In the genomic region with DNA sequence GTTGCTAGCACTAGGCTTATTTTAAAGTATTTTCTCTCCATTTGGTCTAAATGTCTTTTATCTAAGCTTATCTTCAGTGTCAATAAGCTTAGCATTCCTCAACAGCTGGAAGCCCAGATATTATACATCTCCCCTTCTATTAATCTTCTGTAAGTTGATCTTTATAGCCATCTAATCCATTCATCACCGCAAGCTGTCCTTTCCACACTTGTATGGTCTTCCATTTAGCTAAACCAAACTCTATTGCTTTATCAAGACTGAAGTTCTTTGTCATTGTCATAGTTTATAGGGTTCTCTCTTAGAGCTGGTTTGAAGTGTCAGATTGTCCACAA, we compare ENCODE assay signal across 23 cellular contexts.
DNase-seq lines count a peak whose midpoint lies in the region; ATAC-seq, FAIRE-seq and TF ChIP-seq lines count a peak whose summit lies in the region.
"Had no signal": no experiment of that assay in that cellular context is flagged by ENCODE, and none has a peak within 500 bp of the region (broad histone marks: within the 10 kb centered on the region; RNA-seq: fewer than 3 reads in every experiment).

No MANE protein-coding gene starts in this region.

- H3K36me3 Mint-ChIP-seq in astrocyte (ENCODE audit: low read depth, unreplicated experiment) (no peaks in the 10 kb centered on the region), endodermal cell (ENCODE audit: low read depth) (no peaks in the 10 kb centered on the region)
- H3K36me3 Mint-ChIP-seq: CD8-positive, alpha-beta memory T cell had no signal

- H3K4me3 ChIP-seq in astrocyte (ENCODE audit: insufficient read depth, low read depth, low read length): no peak overlapping the region
- H3K4me3 ChIP-seq in mesendoderm (ENCODE audit: low read length): no peak overlapping the region
- H3K4me3 ChIP-seq in endodermal cell (ENCODE audit: low read length): no peak overlapping the region
- H3K4me3 ChIP-seq: BLaER1 treated with 17β-estradiol and CSF1 and Interleukin-3, amounts not matched to agents 10 nM and 100 nM; GM12878 had no signal

- H3K27me3 Mint-ChIP-seq in astrocyte (ENCODE audit: low read depth, unreplicated experiment) (peaks cover 14% of the 10 kb centered on the region), endodermal cell (ENCODE audit: insufficient read depth) (peaks cover 87% of the 10 kb centered on the region)

- no peak overlapping the region for H2BK15ac ChIP-seq in mesendoderm (replicated peaks; ENCODE audit: low read depth)

- no peak overlapping the region for H4K8ac ChIP-seq in mesendoderm (ENCODE audit: low read depth, low read length)

- no peak overlapping the region for H3K18ac ChIP-seq in mesendoderm (ENCODE audit: low read length)

- H3K4me1 ChIP-seq in astrocyte (ENCODE audit: insufficient read depth, low read length): peaks cover 4% of the 10 kb centered on the region
- peaks cover 9% of the 10 kb centered on the region for H3K4me1 ChIP-seq in mesendoderm (ENCODE audit: control insufficient read depth, low read depth, low read length)
- H3K4me1 ChIP-seq in endodermal cell (ENCODE audit: control insufficient read depth, insufficient read depth, low read length): peaks cover 10% of the 10 kb centered on the region
- H3K4me1 ChIP-seq: BE2C had no signal

- DNase-seq in HEK293T (ENCODE audit: extremely low spot score) (no peak), NCI-H82 (lab: John Stamatoyannopoulos, UW) (peak; percentile 82), astrocyte (ENCODE audit: low read depth) (peak; percentile 23), mesendoderm (peak; percentile 85), ACHN (no peak), endodermal cell (no peak)
- no peak for DNase-seq in stimulated activated CD4-positive, alpha-beta T cell treated with anti-CD3 and anti-CD28 coated beads, Interleukin-4, amount 100 ng/mL, for 1 hour
- DNase-seq: AML-193; BE2C; CD4-positive, alpha-beta T cell; CD8-positive, alpha-beta memory T cell; DMS 273 treated with DMSO at 0.1 percent for 48 hours; DMS79; GDM1; H7; HCEC 1CT; HFFc6 had no signal

- H2BK120ac ChIP-seq in mesendoderm (ENCODE audit: low read depth, low read length): no peak overlapping the region

- no CpG with 5 or more reads among the region's 1 CpG for WGBS in mesendoderm (ENCODE audit: extremely low coverage, insufficient coverage, low lambda C conversion rate)
- 60 to 65% methylated on average over 1 of the region's 1 CpG for WGBS in endodermal cell (ENCODE audit: insufficient coverage in 1 of 2, insufficient read length in 1 of 2), 2 experiments

- ATAC-seq in esophagus mucosa: no peak
- ATAC-seq: GM12878 had no signal

- no peak overlapping the region for H4K5ac ChIP-seq in mesendoderm (ENCODE audit: low read length)

- H3K79me2 ChIP-seq in astrocyte (ENCODE audit: insufficient read depth, low read length): no peaks in the 10 kb centered on the region
- no peaks in the 10 kb centered on the region for H3K79me2 ChIP-seq in mesendoderm (ENCODE audit: control insufficient read depth, insufficient read depth, low read length)

- POLR2A ChIA-PET in HEK293T (lab: Yijun Ruan, JAX): interaction anchor here (1.1 kb wide), 1 partner anchor 107 kb away, joined by 3 read pairs; no protein-coding TSS in a partner anchor

- no peak overlapping the region for H3K9ac ChIP-seq in astrocyte (ENCODE audit: low read length)
- no peak overlapping the region for H3K9ac ChIP-seq in mesendoderm (ENCODE audit: low read length)
- no peak overlapping the region for H3K9ac ChIP-seq in endodermal cell (ENCODE audit: extremely low read depth, low read length, poor library complexity, severe bottlenecking)
- H3K9ac ChIP-seq: BLaER1 treated with 17β-estradiol and CSF1 and Interleukin-3, amounts not matched to agents 10 nM and 100 nM had no signal

- H4K20me1 ChIP-seq in astrocyte (ENCODE audit: insufficient read depth, low read length): no peaks in the 10 kb centered on the region
- H4K20me1 ChIP-seq: BLaER1 treated with 17β-estradiol and CSF1 and Interleukin-3, amounts not matched to agents 10 nM and 100 nM had no signal

- H3K27me3 ChIP-seq in astrocyte (ENCODE audit: insufficient read depth, low read length): peaks cover 5% of the 10 kb centered on the region
- no peaks in the 10 kb centered on the region for H3K27me3 ChIP-seq in mesendoderm (ENCODE audit: insufficient read depth, low read length, poor library complexity)
- peaks cover 98% of the 10 kb centered on the region for H3K27me3 ChIP-seq in endodermal cell (ENCODE audit: control insufficient read depth, insufficient read depth, low read length, poor library complexity, severe bottlenecking)

- FAIRE-seq in astrocyte (lab: Jason Lieb, UNC): no peak
- FAIRE-seq: D721Med, GM12878, H1 had no signal

- H3K36me3 ChIP-seq in astrocyte (ENCODE audit: insufficient read depth, low read length): no peaks in the 10 kb centered on the region
- no peaks in the 10 kb centered on the region for H3K36me3 ChIP-seq in mesendoderm (ENCODE audit: control insufficient read depth, insufficient read depth, low read length)
- no peaks in the 10 kb centered on the region for H3K36me3 ChIP-seq in endodermal cell (ENCODE audit: control insufficient read depth, insufficient read depth, low read length)
- H3K36me3 ChIP-seq: BE2C; BLaER1 treated with 17β-estradiol and CSF1 and Interleukin-3, amounts not matched to agents 10 nM and 100 nM had no signal

- H3K9me3 Mint-ChIP-seq in astrocyte (ENCODE audit: unreplicated experiment) (peaks cover 2% of the 10 kb centered on the region), endodermal cell (no peaks in the 10 kb centered on the region)
- H3K9me3 Mint-ChIP-seq: CD4-positive, alpha-beta T cell; CD8-positive, alpha-beta memory T cell; HFFc6 had no signal

- no peak overlapping the region for H3K27ac ChIP-seq in astrocyte (ENCODE audit: low read depth, low read length)
- no peak overlapping the region for H3K27ac ChIP-seq in mesendoderm (ENCODE audit: low read depth, low read length)
- no peak overlapping the region for H3K27ac ChIP-seq in endodermal cell (ENCODE audit: low read depth, low read length)
- H3K27ac ChIP-seq: BLaER1 treated with 17β-estradiol and CSF1 and Interleukin-3, amounts not matched to agents 10 nM and 100 nM had no signal

- H3K27ac Mint-ChIP-seq in astrocyte (ENCODE audit: unreplicated experiment) (no peak overlapping the region), endodermal cell (no peak overlapping the region)
- H3K27ac Mint-ChIP-seq: CD4-positive, alpha-beta T cell; HFFc6 had no signal

- H3K9me3 ChIP-seq in astrocyte (ENCODE audit: insufficient read depth, low read depth, low read length) (no peaks in the 10 kb centered on the region), endodermal cell (ENCODE audit: control insufficient read depth, low read length) (peaks cover 8% of the 10 kb centered on the region)
- H3K9me3 ChIP-seq: BE2C; BLaER1 treated with 17β-estradiol and CSF1 and Interleukin-3, amounts not matched to agents 10 nM and 100 nM had no signal

- no peak overlapping the region for H2AK5ac ChIP-seq in mesendoderm (ENCODE audit: low read length)

- no peak overlapping the region for H3K23ac ChIP-seq in mesendoderm (ENCODE audit: low read length)

- CTCF ChIA-PET in HEK293T (lab: Yijun Ruan, JAX): interaction anchor here (0.8 kb wide), 1 partner anchor 96 kb away, joined by 4 read pairs; no protein-coding TSS in a partner anchor

- no peak overlapping the region for H3K4ac ChIP-seq in mesendoderm (ENCODE audit: low read depth, low read length)

- H3K4me2 ChIP-seq in astrocyte (ENCODE audit: low read length): no peak overlapping the region
- no peak overlapping the region for H3K4me2 ChIP-seq in mesendoderm (ENCODE audit: low read length)
- H3K4me2 ChIP-seq: BLaER1 treated with 17β-estradiol and CSF1 and Interleukin-3, amounts not matched to agents 10 nM and 100 nM had no signal

- H3K4me1 Mint-ChIP-seq in astrocyte (ENCODE audit: low read depth, unreplicated experiment) (peaks cover 11% of the 10 kb centered on the region), endodermal cell (peaks cover 26% of the 10 kb centered on the region)

- H3K79me1 ChIP-seq in mesendoderm (ENCODE audit: low read length): no peaks in the 10 kb centered on the region

- no peak overlapping the region for H3K4me3 Mint-ChIP-seq in astrocyte (ENCODE audit: unreplicated experiment)
- H3K4me3 Mint-ChIP-seq in endodermal cell: no peak overlapping the region
- H3K4me3 Mint-ChIP-seq: CD14-positive monocyte; CD4-positive, alpha-beta T cell; HFFc6 had no signal

- H2BK5ac ChIP-seq in mesendoderm (ENCODE audit: low read length): no peak overlapping the region

- no peak for TF ChIP-seq CTCF in astrocyte (IDR thresholded peaks at IDR 0.05; ENCODE audit: insufficient read depth, low read depth, low read length)
- TF ChIP-seq CTCF in endodermal cell (conservative IDR thresholded peaks at IDR 0.05): no peak

- in situ Hi-C loops in ACHN (cut with HindIII; ENCODE audit: low pct_ligation_motif_present, low pct_unique_long_range_greater_than_20kb, low sequenced_read_pairs): no loop called here

- H2AFZ ChIP-seq in astrocyte (ENCODE audit: low read depth, low read length): no peak overlapping the region

- no peak overlapping the region for H3K56ac ChIP-seq in mesendoderm (ENCODE audit: low read length)

TF ChIP-seq in HEK293T, 16 proteins besides CTCF, POLR2A, EP300 and RAD21:
- TF ChIP-seq, protein P1, sequence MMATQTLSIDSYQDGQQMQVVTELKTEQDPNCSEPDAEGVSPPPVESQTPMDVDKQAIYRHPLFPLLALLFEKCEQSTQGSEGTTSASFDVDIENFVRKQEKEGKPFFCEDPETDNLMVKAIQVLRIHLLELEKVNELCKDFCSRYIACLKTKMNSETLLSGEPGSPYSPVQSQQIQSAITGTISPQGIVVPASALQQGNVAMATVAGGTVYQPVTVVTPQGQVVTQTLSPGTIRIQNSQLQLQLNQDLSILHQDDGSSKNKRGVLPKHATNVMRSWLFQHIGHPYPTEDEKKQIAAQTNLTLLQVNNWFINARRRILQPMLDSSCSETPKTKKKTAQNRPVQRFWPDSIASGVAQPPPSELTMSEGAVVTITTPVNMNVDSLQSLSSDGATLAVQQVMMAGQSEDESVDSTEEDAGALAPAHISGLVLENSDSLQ (IDR thresholded peaks at IDR 0.05): peak; percentile 72
- TF ChIP-seq ZNF384 (IDR thresholded peaks at IDR 0.05) (no peak), CTBP1 (IDR thresholded peaks at IDR 0.05; ENCODE audit: borderline replicate concordance) (peak; percentile 75; the same call in 1 of the 2 replicates), ARNT (IDR thresholded peaks at IDR 0.05) (no peak)

Comparison
In these comparisons a context has a peak if more than half of its experiments do, and no peak if none do; other contexts are left out.
1. DNase-seq: peak in NCI-H82 (single experiment), astrocyte (single experiment) and mesendoderm (single experiment); none in HEK293T (single experiment), stimulated activated CD4-positive, alpha-beta T cell treated with anti-CD3 and anti-CD28 coated beads, Interleukin-4, amount 100 ng/mL, for 1 hour (single experiment), ACHN (single experiment) and endodermal cell (single experiment).